Comparison of ENCODE assay signal across 12 cellular contexts in genomic region chr12:51240971-51241370, GRCh38. TPM values are rescaled to one million over a fixed set of nuclear protein-coding genes. Genes with fewer than 3 reads are reported as not detected.
DNase-seq lines count a peak whose midpoint lies in the region; ATAC-seq and TF ChIP-seq lines count a peak whose summit lies in the region.
"Had no signal": no experiment of that assay in that cellular context is flagged by ENCODE, and none has a peak within 500 bp of the region (broad histone marks: within the 10 kb centered on the region; RNA-seq: fewer than 3 reads in every experiment).

No MANE protein-coding gene starts in this region.

- WGBS in right cardiac atrium: 59% methylated on average over 2 of the region's 2 CpGs

- peaks cover 54% of the 10 kb centered on the region for H3K4me1 Mint-ChIP-seq in HFFc6 (ENCODE audit: low read depth)
- peaks cover 25% of the 10 kb centered on the region for H3K4me1 Mint-ChIP-seq in brain
- peaks cover 18% of the 10 kb centered on the region for H3K4me1 Mint-ChIP-seq in mesothelial cell of epicardium

- peak overlapping the region; percentile 85 for H3K27ac Mint-ChIP-seq in HFFc6
- H3K27ac Mint-ChIP-seq in brain: peak overlapping the region in 2 of 5 experiments; percentile 98 to 100
- peak overlapping the region; percentile 72 for H3K27ac Mint-ChIP-seq in mesothelial cell of epicardium
- H3K27ac Mint-ChIP-seq: GM23338 had no signal

- POLR2A ChIA-PET in AG04450 (lab: Yijun Ruan, JAX): interaction anchor here (0.9 to 1.1 kb wide), 2 partner anchors 10 to 12 kb away, joined by 3 read pairs; no protein-coding TSS in a partner anchor

- intact Hi-C loops in right cardiac atrium (cut with DNase I): no loop called here

- peaks cover 4% of the 10 kb centered on the region; the same call in 1 of the 2 replicates for H3K9me3 ChIP-seq in AG04450 (ENCODE audit: control insufficient read depth, insufficient read depth, low read length)
- no peaks in the 10 kb centered on the region for H3K9me3 ChIP-seq in right cardiac atrium (ENCODE audit: control insufficient read depth, low read length)
- H3K9me3 ChIP-seq: adrenal gland had no signal

- no peak overlapping the region for H3K27ac ChIP-seq in AG04450 (ENCODE audit: low read depth, low read length)
- no peak overlapping the region for H3K27ac ChIP-seq in right cardiac atrium (ENCODE audit: low read length)

- DNase-seq in AG04450 (ENCODE audit: low read depth, low spot score) (peak; percentile 32), HFFc6 (peak; percentile 28), mesothelial cell of epicardium (ENCODE audit: low spot score in 2 of 2, unreplicated experiment in 2 of 2) (no peak), right cardiac atrium (no peak), DMS153 (lab: John Stamatoyannopoulos, UW) (no peak), NOMO-1 treated with dmso at 0.1 percent for 144 hours (lab: John Stamatoyannopoulos, UW; ENCODE audit: unreplicated experiment) (no peak)
- DNase-seq: adrenal gland, NCI-H1092 treated with DMSO at 0.1 percent for 48 hours had no signal

- peaks cover 46% of the 10 kb centered on the region for H3K36me3 Mint-ChIP-seq in HFFc6 (ENCODE audit: low read depth)
- H3K36me3 Mint-ChIP-seq in brain: peaks cover 36% of the 10 kb centered on the region
- H3K36me3 Mint-ChIP-seq in mesothelial cell of epicardium: peaks cover 16% of the 10 kb centered on the region

- H3K4me1 ChIP-seq in right cardiac atrium (ENCODE audit: control insufficient read depth, insufficient read depth, low read length): peaks cover 10% of the 10 kb centered on the region

- no peak for TF ChIP-seq CTCF in AG04450 (IDR thresholded peaks at IDR 0.05; ENCODE audit: low read depth, low read length)
- TF ChIP-seq CTCF in HFFc6 (IDR thresholded peaks at IDR 0.05): no peak
- TF ChIP-seq CTCF in brain (conservative IDR thresholded peaks at IDR 0.05): no peak
- TF ChIP-seq CTCF in mesothelial cell of epicardium (IDR thresholded peaks at IDR 0.05; ENCODE audit: unreplicated experiment): no peak

- CTCF ChIA-PET in AG04450 (lab: Charles Lee): interaction anchor here (0.8 to 2.2 kb wide), 3 partner anchors 12 to 194 kb away, joined by 3 to 10 read pairs (median 3); no protein-coding TSS in a partner anchor

- no peak overlapping the region for H3K4me3 ChIP-seq in AG04450 (ENCODE audit: low read depth, low read length)
- no peak overlapping the region for H3K4me3 ChIP-seq in right cardiac atrium (ENCODE audit: low read length)

- no peaks in the 10 kb centered on the region; the same call in none of the 2 replicates for H3K27me3 Mint-ChIP-seq in HFFc6 (ENCODE audit: insufficient read depth)
- H3K27me3 Mint-ChIP-seq in brain: no peaks in the 10 kb centered on the region
- no peaks in the 10 kb centered on the region for H3K27me3 Mint-ChIP-seq in mesothelial cell of epicardium (ENCODE audit: low read depth)

- H3K27me3 ChIP-seq in AG04450 (ENCODE audit: control insufficient read depth, insufficient read depth, low read length): no peaks in the 10 kb centered on the region
- H3K27me3 ChIP-seq in right cardiac atrium (ENCODE audit: control insufficient read depth, insufficient read depth): no peaks in the 10 kb centered on the region
- H3K27me3 ChIP-seq: adrenal gland had no signal

- peak overlapping the region; percentile 58 for H3K4me3 Mint-ChIP-seq in HFFc6
- H3K4me3 Mint-ChIP-seq in brain: peak overlapping the region; percentile 94 to 99 (median 96)
- peak overlapping the region; percentile 97 for H3K4me3 Mint-ChIP-seq in mesothelial cell of epicardium

- H3K9me3 Mint-ChIP-seq in HFFc6 (no peaks in the 10 kb centered on the region), brain (peaks cover 0 to 7% (median 0%) of the 10 kb centered on the region in 5 experiments), mesothelial cell of epicardium (no peaks in the 10 kb centered on the region)
- H3K9me3 Mint-ChIP-seq: GM23338 had no signal

- ATAC-seq in GM19467 (IDR thresholded peaks at IDR 0.05; ENCODE audit: unreplicated experiment) (no peak), right cardiac atrium (no peak)
- ATAC-seq: esophagus mucosa, GM23338 had no signal

RNA-seq across cellular contexts. Expression of gene DAZAP2, which starts 2.3 kb away (rescaled TPM):
- polyA plus RNA-seq in AG04450 (2011; rRNA removed): 285 and 333 TPM in 2 replicates
- 260 and 299 TPM in 2 replicates for polyA minus RNA-seq in AG04450 (2011; rRNA and poly(A)+ RNA removed)
- 100 to 1,000 TPM in 4 of 6 experiments, 10 to 100 TPM in 2; 84.7 to 137 (median 117) TPM for total RNA-seq in HFFc6 (2021; fragmentation: NEBNext Ultra II Directional; extraction: Animal tissue kit (Norgen Biotek cat#: 25700))
- polyA plus RNA-seq in brain (ENCODE audit: insufficient read depth, low read depth, low replicate concordance): 468 TPM
- 101 to 107 TPM (median 105 TPM) in 3 replicates for total RNA-seq in mesothelial cell of epicardium
- total RNA-seq in right cardiac atrium: 100 to 1,000 TPM; 150 to 176 (median 168) TPM
- polyA plus RNA-seq in right cardiac atrium: 135 TPM

RNA-seq across cellular contexts. Expression of gene POU6F1, which starts 23.1 kb away (rescaled TPM):
- polyA plus RNA-seq in AG04450 (2011; rRNA removed): 3.1 and 4.2 TPM in 2 replicates
- 4.0 and 4.5 TPM in 2 replicates for polyA minus RNA-seq in AG04450 (2011; rRNA and poly(A)+ RNA removed)
- total RNA-seq in HFFc6 (2021; fragmentation: NEBNext Ultra II Directional; extraction: Animal tissue kit (Norgen Biotek cat#: 25700)): 1 to 10 TPM; 3.6 to 5.8 (median 4.2) TPM
- polyA plus RNA-seq in brain (ENCODE audit: insufficient read depth, low read depth, low replicate concordance): 21.8 TPM
- total RNA-seq in mesothelial cell of epicardium: 11.3 to 12.8 TPM (median 11.6 TPM) in 3 replicates
- 10 to 100 TPM in 1 of 4 donors, 1 to 10 TPM in 3; 7.7 to 10.2 (median 8.4) TPM for total RNA-seq in right cardiac atrium
- 4.6 TPM for polyA plus RNA-seq in right cardiac atrium

RNA-seq across cellular contexts. Expression of gene SMAGP, which starts 29.2 kb away (rescaled TPM):
- 31.4 and 38.2 TPM in 2 replicates for polyA plus RNA-seq in AG04450 (2011; rRNA removed)
- polyA minus RNA-seq in AG04450 (2011; rRNA and poly(A)+ RNA removed): 20.4 and 28.5 TPM in 2 replicates
- total RNA-seq in HFFc6 (2021; fragmentation: NEBNext Ultra II Directional; extraction: Animal tissue kit (Norgen Biotek cat#: 25700)): 10 to 100 TPM; 30.0 to 43.5 (median 32.5) TPM
- polyA plus RNA-seq in brain (ENCODE audit: insufficient read depth, low read depth, low replicate concordance): 9.9 TPM
- 21.5 to 23.0 TPM (median 22.2 TPM) in 3 replicates for total RNA-seq in mesothelial cell of epicardium
- total RNA-seq in right cardiac atrium: 1 to 10 TPM; 1.4 to 6.2 (median 3.1) TPM
- polyA plus RNA-seq in right cardiac atrium: 3.6 TPM

Comparison
In these comparisons a context has a peak if more than half of its experiments do, and no peak if none do; other contexts are left out.
1. DNase-seq: peak in AG04450 (single experiment) and HFFc6 (single experiment); none in mesothelial cell of epicardium (0 of 2), right cardiac atrium (0 of 3), DMS153 (single experiment) and NOMO-1 treated with dmso at 0.1 percent for 144 hours (single experiment).
2. Peak in every context shown above with its lines, with median percentiles within 50 percentile points of each other: H3K4me3 Mint-ChIP-seq.